In the genomic region with DNA sequence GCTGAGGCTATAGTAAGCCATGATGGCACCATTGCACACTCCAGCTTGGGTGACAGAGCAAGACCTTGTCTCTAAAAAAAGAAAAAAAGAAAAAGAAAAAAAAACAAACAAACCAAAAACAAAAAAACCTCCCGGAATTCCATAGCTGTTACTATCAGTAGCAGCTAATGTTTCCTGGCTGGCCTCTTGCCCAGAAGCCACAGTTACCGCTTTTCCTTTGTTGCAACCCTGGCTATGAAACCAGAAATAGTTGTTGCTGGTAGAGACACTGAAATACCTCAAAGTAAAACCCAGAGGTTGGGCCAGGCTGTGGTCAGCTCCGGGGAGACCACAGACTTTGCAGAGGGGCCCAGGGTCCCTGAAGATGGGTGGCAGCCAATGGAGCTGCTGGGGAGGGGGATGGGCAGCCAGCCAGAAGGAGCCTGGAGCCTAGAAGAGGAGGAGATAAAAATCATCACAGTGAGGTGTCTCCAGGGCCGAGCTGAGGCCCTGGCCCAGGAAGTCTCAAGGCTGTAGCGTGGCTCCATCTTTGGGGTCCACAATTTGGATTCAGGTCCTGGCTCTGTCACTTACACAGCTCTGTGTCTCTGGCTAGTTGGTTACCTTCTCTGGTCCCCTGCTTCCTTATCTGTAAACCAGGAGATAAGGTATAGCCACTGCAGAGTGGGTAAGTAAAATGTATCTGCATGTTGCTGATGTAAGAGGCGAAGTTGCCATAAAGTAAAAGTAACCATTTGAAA, we compare ENCODE assay signal across 8 cellular contexts. TPM values are rescaled to one million over a fixed set of nuclear protein-coding genes. Genes with fewer than 3 reads are reported as not detected.
A peak's percentile ranks its signal among the peaks of the same experiment; 100 is the strongest.
DNase-seq lines count a peak whose midpoint lies in the region; ATAC-seq and TF ChIP-seq lines count a peak whose summit lies in the region.

No MANE protein-coding gene starts in this region.

- no peak overlapping the region for H3K9ac ChIP-seq in endodermal cell (ENCODE audit: extremely low read depth, low read length, poor library complexity, severe bottlenecking)

- peak overlapping the region; percentile 79 for H3K27ac Mint-ChIP-seq in endodermal cell

- no peaks in the 10 kb centered on the region for H3K36me3 Mint-ChIP-seq in endodermal cell (ENCODE audit: low read depth)

- H3K9me3 ChIP-seq in endodermal cell (ENCODE audit: control insufficient read depth, low read length) (no peaks in the 10 kb centered on the region), mucosa of descending colon (no peaks in the 10 kb centered on the region)

- TF ChIP-seq CTCF in endodermal cell (conservative IDR thresholded peaks at IDR 0.05) (no peak), mucosa of descending colon (IDR thresholded peaks at IDR 0.05) (no peak)

- no peak overlapping the region for H3K4me3 ChIP-seq in endodermal cell (ENCODE audit: low read length)
- H3K4me3 ChIP-seq in mucosa of descending colon, result no peak overlapping the region

- peak; percentile 95 for DNase-seq in Caki2 (ENCODE audit: low read depth)
- peak; percentile 90 for DNase-seq in KG1 (lab: John Stamatoyannopoulos, UW)
- peak; percentile 96 for DNase-seq in SKM-1 treated with dmso at 0.1 percent for 144 hours (lab: John Stamatoyannopoulos, UW; ENCODE audit: unreplicated experiment)
- DNase-seq in endodermal cell, result peak; percentile 70
- peak in 2 of 3 donors; percentile 59 to 76 for DNase-seq in mucosa of descending colon
- DNase-seq in ureter (ENCODE audit: low spot score), result peak; percentile 87
- no peak for DNase-seq in stimulated activated CD8-positive, alpha-beta memory T cell treated with anti-CD3 and anti-CD28 coated beads, Interleukin-4, amount 100 ng/mL, for 48 hours

- WGBS in endodermal cell (ENCODE audit: insufficient coverage in 1 of 2, insufficient read length in 1 of 2), 2 experiments, result 74 to 81% methylated on average over 3 to 6 of the region's 6 CpGs

- H3K27ac ChIP-seq in endodermal cell (ENCODE audit: low read depth, low read length), result peak overlapping the region; percentile 16

- H3K4me1 ChIP-seq in endodermal cell (ENCODE audit: control insufficient read depth, insufficient read depth, low read length) (peaks cover 8% of the 10 kb centered on the region), mucosa of descending colon (ENCODE audit: low read depth) (peaks cover 7% of the 10 kb centered on the region)

- no peak overlapping the region for H3K4me3 Mint-ChIP-seq in endodermal cell

- H3K36me3 ChIP-seq in endodermal cell (ENCODE audit: control insufficient read depth, insufficient read depth, low read length) (no peaks in the 10 kb centered on the region), mucosa of descending colon (ENCODE audit: low read depth) (no peaks in the 10 kb centered on the region)

- in situ Hi-C loops in Caki2 (cut with HindIII; ENCODE audit: low pct_unique_long_range_greater_than_20kb, low sequenced_read_pairs), result no loop called here

- H3K4me1 Mint-ChIP-seq in endodermal cell, result peaks cover 18% of the 10 kb centered on the region

- intact Hi-C loops in mucosa of descending colon (cut with DNase I, micrococcal nuclease), result no loop called here

- H3K27me3 ChIP-seq in endodermal cell (ENCODE audit: control insufficient read depth, insufficient read depth, low read length, poor library complexity, severe bottlenecking), result no peaks in the 10 kb centered on the region

- ATAC-seq in mucosa of descending colon (no peak), HG03196 (IDR thresholded peaks at IDR 0.05; ENCODE audit: unreplicated experiment) (no peak)

- H3K9me3 Mint-ChIP-seq in endodermal cell, result no peaks in the 10 kb centered on the region

- no peaks in the 10 kb centered on the region for H3K27me3 Mint-ChIP-seq in endodermal cell (ENCODE audit: insufficient read depth)

RNA-seq across cellular contexts. Expression of gene CHST12, which starts 3.4 kb away (rescaled TPM):
- 5.1 and 12.7 TPM in 2 replicates for total RNA-seq in Caki2 (2014; rRNA removed; shearing (Covaris generic); ENCODE audit: low replicate concordance)
- total RNA-seq in endodermal cell (10 to 100 TPM; 14.5 to 18.5 TPM), mucosa of descending colon (10 to 100 TPM; 10.7 to 20.9 (median 12.2) TPM), ureter (19.0 TPM)
- 10.4 TPM for polyA plus RNA-seq in endodermal cell (2013, experiment 1 of 2)
- polyA plus RNA-seq in endodermal cell (2013, experiment 2 of 2), result 10.5 TPM

RNA-seq across cellular contexts. Expression of gene EIF3B, which starts 45.4 kb away (rescaled TPM):
- 202 and 205 TPM in 2 replicates for total RNA-seq in Caki2 (2014; rRNA removed; shearing (Covaris generic); ENCODE audit: low replicate concordance)
- 100 to 1,000 TPM; 172 to 220 TPM for total RNA-seq in endodermal cell
- 136 TPM for polyA plus RNA-seq in endodermal cell (2013, experiment 1 of 2)
- 120 TPM for polyA plus RNA-seq in endodermal cell (2013, experiment 2 of 2)
- total RNA-seq in mucosa of descending colon, result 100 to 1,000 TPM in 2 of 3 donors, 10 to 100 TPM in 1; 91.6 to 127 (median 110) TPM
- total RNA-seq in ureter, result 142 TPM
